ENCODE assay signal across 8 cellular contexts in genomic region chr3:126703512-126704493, GRCh38. TPM values are rescaled to one million over a fixed set of nuclear protein-coding genes. Genes with fewer than 3 reads are reported as not detected.
A peak's percentile ranks its signal among the peaks of the same experiment; 100 is the strongest.
DNase-seq lines count a peak whose midpoint lies in the region; ATAC-seq and TF ChIP-seq lines count a peak whose summit lies in the region.

Gene CHCHD6 (plus strand): TSS chr3:126704240. CDS start chr3:126704313, 73 bp downstream.

- WGBS in mammary epithelial cell (ENCODE audit: low coverage, missing lambda C conversion rate) = 5% methylated on average over 22 of the region's 69 CpGs

- dilution Hi-C loops in mammary epithelial cell (cut with HindIII; ENCODE audit: low sequenced_read_pairs) = no loop called here

- H3K27ac ChIP-seq in mammary epithelial cell (ENCODE audit: insufficient read depth, low read depth, low read length) (no peak within 1 kb of the TSS), iPS-20b (ENCODE audit: low read length) (no peak within 1 kb of the TSS), skin epidermis (peak within 1 kb of the TSS in 16 of 21 experiments; percentile 9 to 78 (median 50))

- no peaks in the 10 kb centered on the region for H4K20me1 ChIP-seq in mammary epithelial cell (ENCODE audit: insufficient read depth, low read length)

- H3K27me3 ChIP-seq in mammary epithelial cell (ENCODE audit: insufficient read depth, low read length) (no peaks in the 10 kb centered on the region), iPS-20b (ENCODE audit: insufficient read depth, low read length) (peaks cover 30% of the 10 kb centered on the region)

- H3K4me1 ChIP-seq in mammary epithelial cell (ENCODE audit: insufficient read depth, low read length) = peaks cover 11% of the 10 kb centered on the region
- H3K4me1 ChIP-seq in iPS-20b (ENCODE audit: insufficient read depth, low read length) = peaks cover 5% of the 10 kb centered on the region; the same call in 1 of the 2 replicates

- H3K36me3 ChIP-seq in mammary epithelial cell (ENCODE audit: insufficient read depth, low read length) (no peaks in the 10 kb centered on the region), iPS-20b (ENCODE audit: insufficient read depth, low read depth, low read length) (peaks cover 4% of the 10 kb centered on the region; the same call in 1 of the 2 replicates)

- in situ Hi-C loops in ACHN (cut with HindIII; ENCODE audit: low pct_ligation_motif_present, low pct_unique_long_range_greater_than_20kb, low sequenced_read_pairs) (no loop called here), mammary epithelial cell (cut with MboI; ENCODE audit: low sequenced_read_pairs in 2 of 2) (no loop called here)

- ATAC-seq in GM18868 (IDR thresholded peaks at IDR 0.05; ENCODE audit: unreplicated experiment) (peak; percentile 100), HG03135 (IDR thresholded peaks at IDR 0.05; ENCODE audit: unreplicated experiment) (peak; percentile 95)

- no TSS peak for BruUV-seq in mammary epithelial cell (replicated peaks; lab: Mats Ljungman, UMichigan)

- CTCF ChIA-PET in mammary epithelial cell (lab: Charles Lee; ENCODE audit: low non-redundant PET) = no interaction called here

- no peaks in the 10 kb centered on the region for H3K9me3 ChIP-seq in mammary epithelial cell (replicated peaks; ENCODE audit: insufficient read depth, low read length)
- no peaks in the 10 kb centered on the region for H3K9me3 ChIP-seq in iPS-20b (ENCODE audit: insufficient read depth, low read depth, low read length)

- peak within 1 kb of the TSS; percentile 98 for H3K4me2 ChIP-seq in mammary epithelial cell (ENCODE audit: insufficient read depth, low read depth, low read length)

- H3K4me3 ChIP-seq in WI38 (ENCODE audit: low read depth, low read length) (peak within 1 kb of the TSS; percentile 84), mammary epithelial cell (replicated peaks in 1 of 3; ENCODE audit: insufficient read depth in 1 of 3, low read depth in 2 of 3, low read length in 3 of 3) (peak within 1 kb of the TSS; percentile 80 to 87 (median 87)), iPS-20b (ENCODE audit: low read length) (peak within 1 kb of the TSS; percentile 76), skin epidermis (peak within 1 kb of the TSS; percentile 70 to 93 (median 83))

- TF ChIP-seq CTCF in WI38 (IDR thresholded peaks at IDR 0.05; ENCODE audit: low read depth, low read length) (no peak), mammary epithelial cell (conservative IDR thresholded peaks at IDR 0.05 in 1 of 2, IDR thresholded peaks at IDR 0.05 in 1 of 2; ENCODE audit: extremely low read depth in 1 of 2, insufficient read depth in 1 of 2, low read depth in 1 of 2, low read length in 2 of 2) (no peak)

- DNase-seq in ACHN = peak; percentile 94
- peak; percentile 99 for DNase-seq in NCI-H2196 (lab: John Stamatoyannopoulos, UW; ENCODE audit: unreplicated experiment)
- DNase-seq in mammary epithelial cell = peak; percentile 93

- H2AFZ ChIP-seq in mammary epithelial cell (ENCODE audit: low read depth, low read length) = peak within 1 kb of the TSS; percentile 97

- H3K79me2 ChIP-seq in mammary epithelial cell (ENCODE audit: insufficient read depth, low read length) = peaks cover 44% of the 10 kb centered on the region

- intact Hi-C loops in mammary epithelial cell (cut with micrococcal nuclease) = no loop called here

- H3K9ac ChIP-seq in mammary epithelial cell (ENCODE audit: insufficient read depth, low read length) (no peak within 1 kb of the TSS), iPS-20b (ENCODE audit: low read depth, low read length) (peak within 1 kb of the TSS; percentile 61; the same call in 1 of the 2 replicates)

RNA-seq across cellular contexts. Expression of gene CHCHD6, which starts in this region (rescaled TPM):
- total RNA-seq in mammary epithelial cell = 10 to 100 TPM; 16.5 to 30.8 TPM
- 30.0 TPM for polyA plus RNA-seq in mammary epithelial cell
- polyA minus RNA-seq in mammary epithelial cell = 11.7 TPM

Comparison
In these comparisons a context has a peak if more than half of its experiments do, and no peak if none do; other contexts are left out.
1. H3K27ac ChIP-seq: peak in skin epidermis (16 of 21); none in mammary epithelial cell (single experiment) and iPS-20b (single experiment).
2. Peak in every context shown above with its lines, with median percentiles within 50 percentile points of each other: DNase-seq and H3K4me3 ChIP-seq.